ENCODE assay signal across 22 cellular contexts in the genomic region with DNA sequence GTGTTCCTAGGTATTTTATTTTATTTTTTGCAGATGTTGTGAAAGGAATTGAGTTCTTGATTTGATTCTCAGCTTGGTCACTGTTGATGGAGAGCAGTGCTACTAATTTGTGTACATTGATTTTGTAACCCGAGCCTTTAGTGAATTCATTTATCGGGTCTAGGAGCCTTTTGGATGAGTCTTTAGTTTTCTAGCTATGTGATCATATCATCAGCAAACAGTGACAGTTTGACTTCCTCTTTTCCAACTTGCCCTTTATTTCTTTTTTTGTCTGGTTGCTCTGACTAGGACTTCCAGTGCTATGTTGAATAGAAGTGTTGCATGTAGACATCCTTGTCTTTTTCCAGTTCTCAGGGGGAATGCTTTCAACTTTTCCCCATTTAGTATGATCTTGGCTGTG.
"Had no signal": no experiment of that assay in that cellular context is flagged by ENCODE, and none has a peak within 500 bp of the region (broad histone marks: within the 10 kb centered on the region; RNA-seq: fewer than 3 reads in every experiment).

No MANE protein-coding gene starts in this region.

- H3K9me3 Mint-ChIP-seq: activated CD4-positive, alpha-beta T cell treated with anti-CD3 and anti-CD28 coated beads, Interleukin-2, amount 10 ng/mL, durations not matched to agents 24 days and 14 days; activated naive CD4-positive, alpha-beta T cell treated with anti-CD3 and anti-CD28 coated beads, Interleukin-2, amount 50 U/mL, for 24 hours had no signal

- H3K4me1 Mint-ChIP-seq: activated CD4-positive, alpha-beta T cell treated with anti-CD3 and anti-CD28 coated beads, Interleukin-2, amount 10 ng/mL, durations not matched to agents 24 days and 14 days; activated CD8-positive, alpha-beta memory T cell treated with anti-CD3 and anti-CD28 coated beads, Interleukin-2, amount 10 ng/mL, durations not matched to agents 7 days and 5 days; activated naive CD4-positive, alpha-beta T cell treated with anti-CD3 and anti-CD28 coated beads, Interleukin-2, amount 50 U/mL, for 24 hours; memory B cell had no signal

- H3K36me3 Mint-ChIP-seq: activated CD8-positive, alpha-beta memory T cell treated with anti-CD3 and anti-CD28 coated beads, Interleukin-2, amount 10 ng/mL, durations not matched to agents 7 days and 5 days; activated naive CD4-positive, alpha-beta T cell treated with anti-CD3 and anti-CD28 coated beads, Interleukin-2, amount 50 U/mL, for 24 hours; memory B cell; natural killer cell treated with Interleukin-12 subunit alpha and Interleukin-12 subunit beta and Interleukin-15 and Interleukin-18, amount 100 ng/mL, for 72 hours had no signal

- H3K27me3 Mint-ChIP-seq: activated CD4-positive, alpha-beta T cell treated with anti-CD3 and anti-CD28 coated beads, Interleukin-2, amount 10 ng/mL, durations not matched to agents 24 days and 14 days; activated CD8-positive, alpha-beta memory T cell treated with anti-CD3 and anti-CD28 coated beads, Interleukin-2, amount 10 ng/mL, durations not matched to agents 7 days and 5 days; activated CD8-positive, alpha-beta T cell treated with anti-CD3 and anti-CD28 coated beads for 36 hours; activated naive CD4-positive, alpha-beta T cell treated with anti-CD3 and anti-CD28 coated beads, Interleukin-2, amount 50 U/mL, for 24 hours; brain; memory B cell; natural killer cell treated with Interleukin-12 subunit alpha and Interleukin-12 subunit beta and Interleukin-15 and Interleukin-18, amount 100 ng/mL, for 72 hours had no signal

- H3K27ac ChIP-seq: epithelial cell of prostate, gastroesophageal sphincter, heart right ventricle, prostate gland, upper lobe of right lung, VCaP had no signal

- H3K27me3 ChIP-seq: gastroesophageal sphincter, heart right ventricle, upper lobe of right lung had no signal

- H3K4me1 ChIP-seq: gastroesophageal sphincter, heart right ventricle, prostate gland, upper lobe of right lung had no signal

- DNase-seq: activated CD4-positive, alpha-beta T cell treated with anti-CD3 and anti-CD28 coated beads, Interleukin-2, amount 10 ng/mL, durations not matched to agents 24 days and 14 days; activated CD8-positive, alpha-beta memory T cell treated with anti-CD3 and anti-CD28 coated beads, Interleukin-2, amount 10 ng/mL, durations not matched to agents 7 days and 5 days; activated CD8-positive, alpha-beta T cell treated with anti-CD3 and anti-CD28 coated beads for 36 hours; activated gamma-delta T cell; activated T-cell treated with anti-CD3 and anti-CD28 coated beads for 4 hours; aorta; heart right ventricle; islet precursor cell; left cardiac atrium; stimulated activated CD4-positive, alpha-beta T cell treated with anti-CD3 and anti-CD28 coated beads, Interleukin-4, amount 100 ng/mL, for 24 hours; stimulated activated naive CD4-positive, alpha-beta T cell treated with Interleukin-2 at 50 U/mL for 16 hours; T1000; upper lobe of right lung had no signal

- H3K27ac Mint-ChIP-seq: activated CD4-positive, alpha-beta T cell treated with anti-CD3 and anti-CD28 coated beads, Interleukin-2, amount 10 ng/mL, durations not matched to agents 24 days and 14 days; activated CD8-positive, alpha-beta memory T cell treated with anti-CD3 and anti-CD28 coated beads, Interleukin-2, amount 10 ng/mL, durations not matched to agents 7 days and 5 days; activated CD8-positive, alpha-beta T cell treated with anti-CD3 and anti-CD28 coated beads for 36 hours; activated naive CD4-positive, alpha-beta T cell treated with anti-CD3 and anti-CD28 coated beads, Interleukin-2, amount 50 U/mL, for 24 hours; brain; memory B cell; natural killer cell treated with Interleukin-12 subunit alpha and Interleukin-12 subunit beta and Interleukin-15 and Interleukin-18, amount 100 ng/mL, for 72 hours had no signal

- ATAC-seq: activated CD4-positive, CD25-positive, alpha-beta regulatory T cell treated with anti-CD3 and anti-CD28 coated beads, Interleukin-2, amount 50 U/mL, for 24 hours; activated CD8-positive, alpha-beta memory T cell treated with anti-CD3 and anti-CD28 coated beads, Interleukin-2, amount 10 ng/mL, durations not matched to agents 7 days and 5 days; activated CD8-positive, alpha-beta T cell treated with anti-CD3 and anti-CD28 coated beads for 36 hours; gastroesophageal sphincter; heart right ventricle; left cardiac atrium; natural killer cell treated with Interleukin-12 subunit alpha and Interleukin-12 subunit beta and Interleukin-15 and Interleukin-18, amount 100 ng/mL, for 72 hours; upper lobe of right lung had no signal

- H3K9me3 ChIP-seq: gastroesophageal sphincter, heart right ventricle, prostate gland, upper lobe of right lung had no signal

- H3K4me3 ChIP-seq: gastroesophageal sphincter, heart right ventricle, prostate gland, upper lobe of right lung had no signal

- H3K4me3 Mint-ChIP-seq: activated CD4-positive, alpha-beta T cell treated with anti-CD3 and anti-CD28 coated beads, Interleukin-2, amount 10 ng/mL, durations not matched to agents 24 days and 14 days; activated CD8-positive, alpha-beta memory T cell treated with anti-CD3 and anti-CD28 coated beads, Interleukin-2, amount 10 ng/mL, durations not matched to agents 7 days and 5 days; activated CD8-positive, alpha-beta T cell treated with anti-CD3 and anti-CD28 coated beads for 36 hours; activated naive CD4-positive, alpha-beta T cell treated with anti-CD3 and anti-CD28 coated beads, Interleukin-2, amount 50 U/mL, for 24 hours; brain; memory B cell; natural killer cell treated with Interleukin-12 subunit alpha and Interleukin-12 subunit beta and Interleukin-15 and Interleukin-18, amount 100 ng/mL, for 72 hours had no signal

- H3K36me3 ChIP-seq: gastroesophageal sphincter, heart right ventricle, prostate gland, upper lobe of right lung had no signal
